In the genomic region with DNA sequence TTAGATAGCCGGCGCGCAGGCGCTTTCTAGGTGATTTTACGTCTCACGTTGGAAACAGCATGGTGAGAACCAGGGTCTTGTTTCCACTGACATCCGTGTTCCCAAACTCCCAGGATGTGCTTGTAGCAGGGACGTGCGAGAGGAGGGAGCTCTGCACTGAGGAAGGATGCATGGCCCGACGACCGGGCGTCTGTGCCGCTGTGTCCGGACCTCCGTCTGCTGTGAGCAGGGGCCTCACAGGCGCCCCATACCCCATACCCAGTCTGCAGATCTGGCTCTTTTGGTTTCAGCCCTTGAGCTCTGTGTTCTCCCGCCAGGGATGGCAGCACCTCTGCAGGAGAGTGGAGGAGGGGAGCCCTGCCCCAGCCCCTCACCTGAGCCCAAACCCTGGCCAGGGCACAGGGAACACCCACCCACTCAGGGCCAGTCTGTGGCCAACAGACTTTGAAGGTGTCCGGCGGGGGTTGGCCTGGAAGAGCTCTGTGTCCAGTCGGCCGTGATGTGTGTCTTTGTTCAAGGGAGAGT, we compare ENCODE assay signal across 26 cellular contexts.
"Had no signal": no experiment of that assay in that cellular context is flagged by ENCODE, and none has a peak within 500 bp of the region (broad histone marks: within the 10 kb centered on the region; RNA-seq: fewer than 3 reads in every experiment).

No MANE protein-coding gene starts in this region.

- H3K36me3 Mint-ChIP-seq: immature natural killer cell; mesothelial cell of epicardium; naive B cell; stimulated activated effector memory CD8-positive, alpha-beta T cell treated with anti-CD3 and anti-CD28 coated beads, Interleukin-12 subunit alpha, Interleukin-12 subunit beta, amount 100 ng/mL, for 72 hours had no signal

- H3K27ac Mint-ChIP-seq: effector memory CD8-positive, alpha-beta T cell; immature natural killer cell; mesothelial cell of epicardium; nephron; stimulated activated effector memory CD8-positive, alpha-beta T cell treated with anti-CD3 and anti-CD28 coated beads, Interleukin-12 subunit alpha, Interleukin-12 subunit beta, amount 100 ng/mL, for 72 hours had no signal

- H3K4me3 Mint-ChIP-seq: effector memory CD8-positive, alpha-beta T cell; immature natural killer cell; mesothelial cell of epicardium; naive B cell; nephron; stimulated activated effector memory CD8-positive, alpha-beta T cell treated with anti-CD3 and anti-CD28 coated beads, Interleukin-12 subunit alpha, Interleukin-12 subunit beta, amount 100 ng/mL, for 72 hours had no signal

- H3K36me3 ChIP-seq: esophagus squamous epithelium, pancreas, right atrium auricular region, sigmoid colon, thoracic aorta, upper lobe of left lung had no signal

- H3K4me3 ChIP-seq: coronary artery, esophagus squamous epithelium, lung, mucosa of descending colon, pancreas, right atrium auricular region, sigmoid colon, thoracic aorta, tibial nerve, upper lobe of left lung had no signal

- H3K27ac ChIP-seq: coronary artery, esophagus squamous epithelium, neutrophil, pancreas, right atrium auricular region, sigmoid colon, thoracic aorta, tibial nerve, upper lobe of left lung had no signal

- H3K9me3 Mint-ChIP-seq: effector memory CD8-positive, alpha-beta T cell; immature natural killer cell; mesothelial cell of epicardium; naive B cell; nephron; stimulated activated effector memory CD8-positive, alpha-beta T cell treated with anti-CD3 and anti-CD28 coated beads, Interleukin-12 subunit alpha, Interleukin-12 subunit beta, amount 100 ng/mL, for 72 hours had no signal

- ATAC-seq: effector memory CD8-positive, alpha-beta T cell; left lobe of liver; mucosa of descending colon; pancreas; stimulated activated effector memory CD8-positive, alpha-beta T cell treated with anti-CD3 and anti-CD28 coated beads, Interleukin-12 subunit alpha, Interleukin-12 subunit beta, amount 100 ng/mL, for 72 hours; stimulated activated naive CD8-positive, alpha-beta T cell treated with anti-CD3 and anti-CD28 coated beads, Interleukin-15, Interleukin-2, amounts not matched to agents 100 U/mL and 50 U/mL, for 24 hours had no signal

- H3K4me1 Mint-ChIP-seq: naive B cell; stimulated activated effector memory CD8-positive, alpha-beta T cell treated with anti-CD3 and anti-CD28 coated beads, Interleukin-12 subunit alpha, Interleukin-12 subunit beta, amount 100 ng/mL, for 72 hours had no signal

- H3K27me3 ChIP-seq: neutrophil, pancreas, right atrium auricular region, sigmoid colon, tibial nerve, upper lobe of left lung had no signal

- DNase-seq: effector memory CD8-positive, alpha-beta T cell; erythroblast; esophagus squamous epithelium; hypothalamus; immature natural killer cell; islet precursor cell; mesenchymal stem cell; naive B cell; sigmoid colon; stimulated activated CD4-positive, alpha-beta T cell treated with anti-CD3 and anti-CD28 coated beads, Interleukin-2, amount 100 ng/mL, for 24 hours; stimulated activated CD4-positive, alpha-beta T cell treated with anti-CD3 and anti-CD28 coated beads, Interleukin-4, amount 100 ng/mL, for 24 hours; stimulated activated naive CD8-positive, alpha-beta T cell treated with anti-CD3 and anti-CD28 coated beads, Interleukin-15, Interleukin-2, amounts not matched to agents 100 U/mL and 50 U/mL, for 24 hours; substantia nigra had no signal

- H3K9me3 ChIP-seq: esophagus squamous epithelium, mucosa of descending colon, neutrophil, pancreas, right atrium auricular region, sigmoid colon, thoracic aorta, tibial nerve, upper lobe of left lung had no signal

- H3K4me1 ChIP-seq: esophagus squamous epithelium, pancreas, upper lobe of left lung had no signal
